In the genomic region with DNA sequence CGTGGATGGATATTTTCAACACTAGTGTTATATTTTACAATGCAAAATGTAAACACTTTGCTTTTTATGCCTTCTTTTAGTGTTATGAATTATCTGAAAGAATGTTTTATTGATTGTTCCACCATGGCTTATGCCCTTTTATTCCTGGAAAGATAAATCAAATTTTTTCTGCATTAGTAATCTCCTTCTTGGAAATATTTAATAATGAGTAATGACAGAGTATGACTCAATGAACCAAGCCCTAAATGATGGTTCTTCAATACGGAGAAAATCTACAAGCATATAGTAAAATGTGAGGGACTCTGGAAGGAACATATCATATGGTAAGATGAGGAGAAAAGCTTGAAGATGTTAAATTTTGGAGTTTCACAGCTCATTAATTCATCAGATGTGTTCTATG, we compare ENCODE assay signal across 21 cellular contexts.
A peak's percentile ranks its signal among the peaks of the same experiment; 100 is the strongest.
DNase-seq lines count a peak whose midpoint lies in the region; ATAC-seq, FAIRE-seq and TF ChIP-seq lines count a peak whose summit lies in the region.
"Had no signal": no experiment of that assay in that cellular context is flagged by ENCODE, and none has a peak within 500 bp of the region (broad histone marks: within the 10 kb centered on the region; RNA-seq: fewer than 3 reads in every experiment).

No MANE protein-coding gene starts in this region.

- no peak overlapping the region for H3K27ac Mint-ChIP-seq in effector memory CD8-positive, alpha-beta T cell
- H3K27ac Mint-ChIP-seq: CD4-positive, alpha-beta T cell had no signal

- no peak for ATAC-seq in effector memory CD8-positive, alpha-beta T cell (replicated peaks)
- ATAC-seq: Panc1 had no signal

- H3K36me3 ChIP-seq in bronchial epithelial cell (ENCODE audit: control insufficient read depth, insufficient read depth, low read length) = no peaks in the 10 kb centered on the region
- H3K36me3 ChIP-seq: BLaER1, SJCRH30 had no signal

- in situ Hi-C loops in G401 (cut with HindIII; ENCODE audit: low sequenced_read_pairs) = no loop called here

- H3K9me3 Mint-ChIP-seq in effector memory CD8-positive, alpha-beta T cell = peaks cover 10 to 12% of the 10 kb centered on the region in 2 donors

- H3K36me3 Mint-ChIP-seq in effector memory CD8-positive, alpha-beta T cell (ENCODE audit: insufficient read depth) = no peaks in the 10 kb centered on the region

- no peak for TF ChIP-seq CTCF in bronchial epithelial cell (IDR thresholded peaks at IDR 0.05; ENCODE audit: insufficient read depth, low read length, severe bottlenecking)
- TF ChIP-seq CTCF in fibroblast of villous mesenchyme (IDR thresholded peaks at IDR 0.05; ENCODE audit: insufficient read depth, low read depth, low read length) = no peak

- H3K27me3 Mint-ChIP-seq in effector memory CD8-positive, alpha-beta T cell = no peaks in the 10 kb centered on the region
- H3K27me3 Mint-ChIP-seq: CD4-positive, alpha-beta T cell had no signal

- FAIRE-seq in bronchial epithelial cell (lab: Jason Lieb, UNC) = no peak

- no peaks in the 10 kb centered on the region for H3K27me3 ChIP-seq in bronchial epithelial cell (ENCODE audit: control insufficient read depth, insufficient read depth, low read length)
- H3K27me3 ChIP-seq: BLaER1, SJCRH30 had no signal

- H3K4me3 ChIP-seq in bronchial epithelial cell (ENCODE audit: low read depth, low read length) (no peak overlapping the region), fibroblast of villous mesenchyme (ENCODE audit: low read depth, low read length) (no peak overlapping the region)
- H3K4me3 ChIP-seq: BLaER1, SJCRH30 had no signal

- no peak overlapping the region for H3K4me3 Mint-ChIP-seq in effector memory CD8-positive, alpha-beta T cell
- H3K4me3 Mint-ChIP-seq: CD4-positive, alpha-beta T cell had no signal

- no peaks in the 10 kb centered on the region for H3K4me1 Mint-ChIP-seq in effector memory CD8-positive, alpha-beta T cell (ENCODE audit: low read depth in 2 of 2)

- DNase-seq in M059J (ENCODE audit: low read depth) (peak; percentile 5), bronchial epithelial cell (ENCODE audit: low read depth) (peak; percentile 78), fibroblast of villous mesenchyme (ENCODE audit: low read depth) (peak; percentile 3), T-helper 2 cell (no peak), G401 (ENCODE audit: low spot score) (no peak), hippocampal formation (lab: John Stamatoyannopoulos, UW) (no peak)
- DNase-seq in effector memory CD8-positive, alpha-beta T cell = no peak
- DNase-seq: Caco-2; CD4-positive, alpha-beta T cell; GDM1; Kasumi-1; NCI-H1092; NCI-H1436 treated with DMSO at 0.1 percent for 48 hours; NCI-H1930; NCI-H226; NCI-H524; NCI-H774; NK-92 treated with Interleukin-12 subunit alpha and Interleukin-12 subunit beta, amount 100 ng/mL, for 24 hours; SJCRH30 had no signal

Comparison
In these comparisons a context has a peak if more than half of its experiments do, and no peak if none do; other contexts are left out.
1. DNase-seq: peak in M059J (single experiment), bronchial epithelial cell (single experiment) and fibroblast of villous mesenchyme (single experiment); none in effector memory CD8-positive, alpha-beta T cell (0 of 3), T-helper 2 cell (0 of 5), G401 (single experiment) and hippocampal formation (0 of 2).